20 cellular contexts compared by ENCODE assay signal in genomic region chr17:17177186-17177585, GRCh38. TPM values are rescaled to one million over a fixed set of nuclear protein-coding genes. Genes with fewer than 3 reads are reported as not detected.
DNase-seq lines count a peak whose midpoint lies in the region; ATAC-seq and FAIRE-seq lines count a peak whose summit lies in the region.
"Had no signal": no experiment of that assay in that cellular context is flagged by ENCODE, and none has a peak within 500 bp of the region (broad histone marks: within the 10 kb centered on the region; RNA-seq: fewer than 3 reads in every experiment).

No MANE protein-coding gene starts in this region.

- FAIRE-seq in small intestine (lab: Jason Lieb, UNC): no peak

- WGBS in small intestine, 3 donors: 92 to 97% (median 95%) methylated on average over 12 of the region's 12 CpGs

- no peak overlapping the region for H3K27ac ChIP-seq in small intestine (ENCODE audit: low read depth in 1 of 2, low read length in 1 of 2)
- H3K27ac ChIP-seq: foreskin keratinocyte, hepatocyte, right atrium auricular region had no signal

- no peaks in the 10 kb centered on the region for H3K27me3 ChIP-seq in small intestine (ENCODE audit: control insufficient read depth in 2 of 2, insufficient read depth in 2 of 2, low read length in 2 of 2)
- H3K27me3 ChIP-seq: foreskin keratinocyte, hepatocyte, right atrium auricular region had no signal

- peaks cover 30 to 54% of the 10 kb centered on the region in 2 donors for H3K36me3 ChIP-seq in small intestine (ENCODE audit: control insufficient read depth in 2 of 2, insufficient read depth in 2 of 2, low read length in 2 of 2)

- no peaks in the 10 kb centered on the region for H3K27me3 Mint-ChIP-seq in activated T-cell treated with anti-CD3 and anti-CD28 coated beads, Interleukin-2, amount 50 U/mL, for 72 hours (ENCODE audit: low read depth)
- no peaks in the 10 kb centered on the region for H3K27me3 Mint-ChIP-seq in T-helper 1 cell treated with Interleukin-12 subunit alpha and Interleukin-12 subunit beta and Interleukin-4 antibody, amounts not matched to agents 30 μg/mL and 1 μg/mL, for 36 hours (ENCODE audit: low read depth)
- no peaks in the 10 kb centered on the region for H3K27me3 Mint-ChIP-seq in activated naive CD8-positive, alpha-beta T cell treated with anti-CD3 and anti-CD28 coated beads, Interleukin-2, amount 50 U/mL, for 24 hours
- H3K27me3 Mint-ChIP-seq in stimulated activated memory B cell treated with anti-CD40 and anti-IgM and Interleukin-4, amounts not matched to agents 10 μg/mL and 1 μg/mL and 100 μg/mL, for 72 hours: no peaks in the 10 kb centered on the region

- DNase-seq in activated T-cell treated with anti-CD3 and anti-CD28 coated beads, Interleukin-2, amount 50 U/mL, for 72 hours: no peak
- DNase-seq in activated T-cell treated with anti-CD3 and anti-CD28 coated beads for 4 hours: no peak
- DNase-seq in activated naive CD8-positive, alpha-beta T cell treated with anti-CD3 and anti-CD28 coated beads, Interleukin-2, amount 50 U/mL, for 24 hours: no peak
- DNase-seq in HCEC 1CT: no peak
- DNase-seq in small intestine: no peak
- DNase-seq: ACHN; activated CD4-positive, alpha-beta T cell treated with anti-CD3 and anti-CD28 coated beads for 4 hours; caudate nucleus; DND-41; erythroblast; foreskin keratinocyte; H7; KBM-7; left ventricle myocardium superior; nucleus accumbens had no signal

- no peak for ATAC-seq in activated T-cell treated with anti-CD3 and anti-CD28 coated beads, Interleukin-2, amount 50 U/mL, for 72 hours (replicated peaks in 1 of 2)
- no peak for ATAC-seq in activated naive CD8-positive, alpha-beta T cell treated with anti-CD3 and anti-CD28 coated beads, Interleukin-2, amount 50 U/mL, for 24 hours
- ATAC-seq in stimulated activated memory B cell treated with anti-CD40 and anti-IgM and Interleukin-4, amounts not matched to agents 10 μg/mL and 1 μg/mL and 100 μg/mL, for 72 hours: no peak
- no peak for ATAC-seq in HG03025 (IDR thresholded peaks at IDR 0.05; ENCODE audit: low FRiP score, unreplicated experiment)
- ATAC-seq: foreskin keratinocyte, left ventricle myocardium superior had no signal

- H3K36me3 Mint-ChIP-seq in activated T-cell treated with anti-CD3 and anti-CD28 coated beads, Interleukin-2, amount 50 U/mL, for 72 hours (ENCODE audit: insufficient read depth in 2 of 2): peaks cover 7 to 19% of the 10 kb centered on the region in 2 donors
- H3K36me3 Mint-ChIP-seq in T-helper 1 cell treated with Interleukin-12 subunit alpha and Interleukin-12 subunit beta and Interleukin-4 antibody, amounts not matched to agents 30 μg/mL and 1 μg/mL, for 36 hours (ENCODE audit: low read depth): peaks cover 73% of the 10 kb centered on the region
- H3K36me3 Mint-ChIP-seq in activated naive CD8-positive, alpha-beta T cell treated with anti-CD3 and anti-CD28 coated beads, Interleukin-2, amount 50 U/mL, for 24 hours (ENCODE audit: low read depth): peaks cover 39% of the 10 kb centered on the region
- peaks cover 70% of the 10 kb centered on the region for H3K36me3 Mint-ChIP-seq in stimulated activated memory B cell treated with anti-CD40 and anti-IgM and Interleukin-4, amounts not matched to agents 10 μg/mL and 1 μg/mL and 100 μg/mL, for 72 hours

- H3K4me3 ChIP-seq in small intestine (ENCODE audit: low read depth in 1 of 2, low read length in 2 of 2): no peak overlapping the region
- H3K4me3 ChIP-seq: hepatocyte, right atrium auricular region had no signal

- H3K4me1 Mint-ChIP-seq in activated T-cell treated with anti-CD3 and anti-CD28 coated beads, Interleukin-2, amount 50 U/mL, for 72 hours (ENCODE audit: low read depth): peaks cover 71% of the 10 kb centered on the region
- H3K4me1 Mint-ChIP-seq in T-helper 1 cell treated with Interleukin-12 subunit alpha and Interleukin-12 subunit beta and Interleukin-4 antibody, amounts not matched to agents 30 μg/mL and 1 μg/mL, for 36 hours (ENCODE audit: low read depth): peaks cover 69% of the 10 kb centered on the region
- H3K4me1 Mint-ChIP-seq in activated naive CD8-positive, alpha-beta T cell treated with anti-CD3 and anti-CD28 coated beads, Interleukin-2, amount 50 U/mL, for 24 hours: peaks cover 77% of the 10 kb centered on the region
- peaks cover 72% of the 10 kb centered on the region for H3K4me1 Mint-ChIP-seq in stimulated activated memory B cell treated with anti-CD40 and anti-IgM and Interleukin-4, amounts not matched to agents 10 μg/mL and 1 μg/mL and 100 μg/mL, for 72 hours

- no peaks in the 10 kb centered on the region for H3K9me3 Mint-ChIP-seq in activated T-cell treated with anti-CD3 and anti-CD28 coated beads, Interleukin-2, amount 50 U/mL, for 72 hours
- no peaks in the 10 kb centered on the region for H3K9me3 Mint-ChIP-seq in T-helper 1 cell treated with Interleukin-12 subunit alpha and Interleukin-12 subunit beta and Interleukin-4 antibody, amounts not matched to agents 30 μg/mL and 1 μg/mL, for 36 hours
- H3K9me3 Mint-ChIP-seq in activated naive CD8-positive, alpha-beta T cell treated with anti-CD3 and anti-CD28 coated beads, Interleukin-2, amount 50 U/mL, for 24 hours: no peaks in the 10 kb centered on the region
- H3K9me3 Mint-ChIP-seq in stimulated activated memory B cell treated with anti-CD40 and anti-IgM and Interleukin-4, amounts not matched to agents 10 μg/mL and 1 μg/mL and 100 μg/mL, for 72 hours: no peaks in the 10 kb centered on the region

- H3K4me3 Mint-ChIP-seq in activated T-cell treated with anti-CD3 and anti-CD28 coated beads, Interleukin-2, amount 50 U/mL, for 72 hours: peak overlapping the region; percentile 39 to 53
- peak overlapping the region; percentile 59 for H3K4me3 Mint-ChIP-seq in T-helper 1 cell treated with Interleukin-12 subunit alpha and Interleukin-12 subunit beta and Interleukin-4 antibody, amounts not matched to agents 30 μg/mL and 1 μg/mL, for 36 hours
- no peak overlapping the region for H3K4me3 Mint-ChIP-seq in activated naive CD8-positive, alpha-beta T cell treated with anti-CD3 and anti-CD28 coated beads, Interleukin-2, amount 50 U/mL, for 24 hours
- no peak overlapping the region for H3K4me3 Mint-ChIP-seq in stimulated activated memory B cell treated with anti-CD40 and anti-IgM and Interleukin-4, amounts not matched to agents 10 μg/mL and 1 μg/mL and 100 μg/mL, for 72 hours

- no peaks in the 10 kb centered on the region for H3K9me3 ChIP-seq in small intestine (ENCODE audit: control insufficient read depth, low read depth)
- H3K9me3 ChIP-seq: right atrium auricular region had no signal

- peak overlapping the region; percentile 58 for H3K27ac Mint-ChIP-seq in activated T-cell treated with anti-CD3 and anti-CD28 coated beads, Interleukin-2, amount 50 U/mL, for 72 hours
- peak overlapping the region; percentile 89 for H3K27ac Mint-ChIP-seq in T-helper 1 cell treated with Interleukin-12 subunit alpha and Interleukin-12 subunit beta and Interleukin-4 antibody, amounts not matched to agents 30 μg/mL and 1 μg/mL, for 36 hours
- H3K27ac Mint-ChIP-seq in activated naive CD8-positive, alpha-beta T cell treated with anti-CD3 and anti-CD28 coated beads, Interleukin-2, amount 50 U/mL, for 24 hours: peak overlapping the region; percentile 63
- peak overlapping the region; percentile 84 for H3K27ac Mint-ChIP-seq in stimulated activated memory B cell treated with anti-CD40 and anti-IgM and Interleukin-4, amounts not matched to agents 10 μg/mL and 1 μg/mL and 100 μg/mL, for 72 hours

- no peaks in the 10 kb centered on the region for H3K4me1 ChIP-seq in small intestine (ENCODE audit: control insufficient read depth in 2 of 2, insufficient read depth in 1 of 2, low read depth in 1 of 2, low read length in 1 of 2)
- H3K4me1 ChIP-seq: foreskin keratinocyte had no signal

RNA-seq across cellular contexts. Expression of gene PLD6, which starts 28.9 kb away (rescaled TPM):
- total RNA-seq in activated T-cell treated with anti-CD3 and anti-CD28 coated beads, Interleukin-2, amount 50 U/mL, for 72 hours: 1 to 10 TPM; 6.8 to 8.0 TPM
- 1 to 10 TPM; 1.4 to 1.8 (median 1.5) TPM for polyA plus RNA-seq in small intestine

RNA-seq across cellular contexts. Expression of gene FLCN, which starts 59.8 kb away (rescaled TPM):
- total RNA-seq in activated T-cell treated with anti-CD3 and anti-CD28 coated beads, Interleukin-2, amount 50 U/mL, for 72 hours: 10 to 100 TPM; 27.3 to 29.2 TPM
- polyA plus RNA-seq in small intestine: 10 to 100 TPM; 17.5 to 38.4 (median 37.3) TPM

Comparison
In these comparisons a context has a peak if more than half of its experiments do, and no peak if none do; other contexts are left out.
1. H3K4me3 Mint-ChIP-seq: peak in activated T-cell treated with anti-CD3 and anti-CD28 coated beads, Interleukin-2, amount 50 U/mL, for 72 hours (2 of 2) and T-helper 1 cell treated with Interleukin-12 subunit alpha and Interleukin-12 subunit beta and Interleukin-4 antibody, amounts not matched to agents 30 μg/mL and 1 μg/mL, for 36 hours (single experiment); none in activated naive CD8-positive, alpha-beta T cell treated with anti-CD3 and anti-CD28 coated beads, Interleukin-2, amount 50 U/mL, for 24 hours (single experiment) and stimulated activated memory B cell treated with anti-CD40 and anti-IgM and Interleukin-4, amounts not matched to agents 10 μg/mL and 1 μg/mL and 100 μg/mL, for 72 hours (single experiment).
2. Peak in every context shown above with its lines, with median percentiles within 50 percentile points of each other: H3K27ac Mint-ChIP-seq.